Comparison of ENCODE assay signal across 22 cellular contexts in the genomic region with DNA sequence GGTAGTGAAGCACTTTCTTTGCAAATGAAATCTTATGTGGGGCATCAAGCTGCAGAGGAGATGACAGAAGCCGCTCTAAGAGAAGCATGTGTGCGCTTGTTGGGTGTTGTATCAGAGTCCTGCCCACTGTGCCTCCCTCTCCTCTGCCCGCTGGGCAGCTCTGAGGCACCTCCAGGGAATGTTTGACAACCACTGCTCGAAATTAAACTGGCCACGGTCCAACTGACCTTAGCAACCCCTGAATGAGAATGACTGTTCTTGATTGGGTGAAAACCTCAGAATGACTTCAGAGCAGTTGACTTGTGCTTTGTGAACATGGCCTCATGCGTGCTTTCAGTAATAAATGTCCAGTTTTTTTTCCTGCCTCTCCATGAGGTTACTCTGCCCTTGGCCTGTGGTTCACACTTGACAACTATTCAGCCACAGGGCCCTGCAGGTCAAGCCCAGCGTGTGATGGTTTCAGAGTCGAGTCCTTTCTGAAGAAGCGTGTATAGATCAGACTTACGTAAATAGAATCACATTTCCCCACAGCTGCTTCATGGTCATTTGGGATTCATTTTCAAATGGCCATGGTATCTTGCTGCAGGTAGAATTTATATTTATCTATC.
DNase-seq lines count a peak whose midpoint lies in the region; ATAC-seq, FAIRE-seq and TF ChIP-seq lines count a peak whose summit lies in the region.
"Had no signal": no experiment of that assay in that cellular context is flagged by ENCODE, and none has a peak within 500 bp of the region (broad histone marks: within the 10 kb centered on the region; RNA-seq: fewer than 3 reads in every experiment).

No MANE protein-coding gene starts in this region.

- POLR2A ChIA-PET in HCT116 (lab: Charles Lee) (interaction anchor here (1.2 kb wide), 1 partner anchor 35 kb away, joined by 3 read pairs; no protein-coding TSS in a partner anchor), A673 (lab: Charles Lee; ENCODE audit: low non-redundant PET) (no interaction called here)
- POLR2A ChIA-PET in activated CD4-positive, alpha-beta T cell treated with anti-CD3 and anti-CD28 coated beads, Interleukin-2, amount 10 ng/mL, durations not matched to agents 7 days and 5 days (lab: Charles Lee) = no interaction called here

- H3K27ac Mint-ChIP-seq in activated CD4-positive, alpha-beta T cell treated with anti-CD3 and anti-CD28 coated beads, Interleukin-2, amount 10 ng/mL, durations not matched to agents 7 days and 5 days = no peak overlapping the region
- H3K27ac Mint-ChIP-seq: activated CD4-positive, alpha-beta memory T cell treated with anti-CD3 and anti-CD28 coated beads, Interleukin-2, amount 10 ng/mL, durations not matched to agents 7 days and 5 days; activated naive CD8-positive, alpha-beta T cell treated with anti-CD3 and anti-CD28 coated beads for 36 hours; CD4-positive, alpha-beta memory T cell; T-cell had no signal

- no peak for TF ChIP-seq POLR2A in HCT116 (IDR thresholded peaks at IDR 0.05; ENCODE audit: borderline replicate concordance, extremely low read depth, insufficient read depth, insufficient read length)
- no peak for TF ChIP-seq POLR2A in suprapubic skin (IDR thresholded peaks at IDR 0.05)
- TF ChIP-seq POLR2A in GM12891 (IDR thresholded peaks at IDR 0.05; ENCODE audit: low read depth, low read length) = no peak

- H3K4me1 Mint-ChIP-seq in activated CD4-positive, alpha-beta T cell treated with anti-CD3 and anti-CD28 coated beads, Interleukin-2, amount 10 ng/mL, durations not matched to agents 7 days and 5 days = no peaks in the 10 kb centered on the region
- H3K4me1 Mint-ChIP-seq: activated CD4-positive, alpha-beta memory T cell treated with anti-CD3 and anti-CD28 coated beads, Interleukin-2, amount 10 ng/mL, durations not matched to agents 7 days and 5 days; activated naive CD8-positive, alpha-beta T cell treated with anti-CD3 and anti-CD28 coated beads for 36 hours; CD4-positive, alpha-beta memory T cell; T-cell had no signal

- no peaks in the 10 kb centered on the region for H3K27me3 ChIP-seq in HCT116 (ENCODE audit: insufficient read depth, low read length)
- H3K27me3 ChIP-seq in hepatocyte = no peaks in the 10 kb centered on the region
- H3K27me3 ChIP-seq in suprapubic skin = no peaks in the 10 kb centered on the region
- no peaks in the 10 kb centered on the region for H3K27me3 ChIP-seq in A673 (replicated peaks; ENCODE audit: insufficient read depth, low read depth, low read length, poor library complexity)
- H3K27me3 ChIP-seq: pancreas had no signal

- CTCF ChIA-PET in HCT116 (lab: Charles Lee) = no interaction called here
- CTCF ChIA-PET in A673 (lab: Charles Lee) = no interaction called here
- CTCF ChIA-PET in activated CD4-positive, alpha-beta T cell treated with anti-CD3 and anti-CD28 coated beads, Interleukin-2, amount 10 ng/mL, durations not matched to agents 7 days and 5 days (lab: Charles Lee) = no interaction called here

- H3K36me3 Mint-ChIP-seq in activated CD4-positive, alpha-beta T cell treated with anti-CD3 and anti-CD28 coated beads, Interleukin-2, amount 10 ng/mL, durations not matched to agents 7 days and 5 days (ENCODE audit: low read depth) = no peaks in the 10 kb centered on the region
- H3K36me3 Mint-ChIP-seq: activated naive CD8-positive, alpha-beta T cell treated with anti-CD3 and anti-CD28 coated beads for 36 hours; CD4-positive, alpha-beta memory T cell; T-cell had no signal

- H3K9me3 Mint-ChIP-seq in activated CD4-positive, alpha-beta T cell treated with anti-CD3 and anti-CD28 coated beads, Interleukin-2, amount 10 ng/mL, durations not matched to agents 7 days and 5 days = no peaks in the 10 kb centered on the region
- H3K9me3 Mint-ChIP-seq: activated CD4-positive, alpha-beta memory T cell treated with anti-CD3 and anti-CD28 coated beads, Interleukin-2, amount 10 ng/mL, durations not matched to agents 7 days and 5 days; activated naive CD8-positive, alpha-beta T cell treated with anti-CD3 and anti-CD28 coated beads for 36 hours; CD4-positive, alpha-beta memory T cell; T-cell had no signal

- TF ChIP-seq CTCF in HCT116 (IDR thresholded peaks at IDR 0.05 in 2 of 3, conservative IDR thresholded peaks at IDR 0.05 in 1 of 3; ENCODE audit: borderline replicate concordance in 1 of 3, insufficient read depth in 1 of 3, low read depth in 2 of 3, low read length in 2 of 3) (no peak), hepatocyte (IDR thresholded peaks at IDR 0.05; ENCODE audit: poor library complexity) (no peak), suprapubic skin (IDR thresholded peaks at IDR 0.05) (no peak), A673 (conservative IDR thresholded peaks at IDR 0.05; ENCODE audit: low read depth, low read length) (no peak)

- RAD21 ChIA-PET in HCT116 (lab: Charles Lee; ENCODE audit: low non-redundant PET in 1 of 2, low total read pairs in 2 of 2, uncharacterized antibody in 2 of 2, unreplicated experiment in 2 of 2) = no interaction called here

- intact Hi-C loops in HCT116 (cut with micrococcal nuclease) (no loop called here), A673 (cut with micrococcal nuclease; ENCODE audit: unreplicated experiment) (no loop called here)

- H3K4me3 ChIP-seq in HCT116 (replicated peaks in 1 of 2; ENCODE audit: low read depth in 1 of 2, low read length in 2 of 2) (no peak overlapping the region), hepatocyte (no peak overlapping the region), suprapubic skin (no peak overlapping the region), A673 (ENCODE audit: low read depth, low read length, poor library complexity, severe bottlenecking) (no peak overlapping the region)
- H3K4me3 ChIP-seq: pancreas had no signal

- FAIRE-seq in GM12891 (lab: Jason Lieb, UNC) = no peak
- FAIRE-seq: pancreas had no signal

- no peaks in the 10 kb centered on the region for H3K9me3 ChIP-seq in HCT116 (ENCODE audit: control insufficient read depth in 1 of 2, insufficient read depth in 1 of 2, low read depth in 1 of 2, low read length in 2 of 2)
- H3K9me3 ChIP-seq in hepatocyte (ENCODE audit: low read depth) = no peaks in the 10 kb centered on the region
- H3K9me3 ChIP-seq in suprapubic skin = no peaks in the 10 kb centered on the region
- no peaks in the 10 kb centered on the region for H3K9me3 ChIP-seq in A673 (ENCODE audit: low read depth, low read length, poor library complexity, severe bottlenecking)
- H3K9me3 ChIP-seq: pancreas had no signal

- peaks cover 39 to 88% of the 10 kb centered on the region in 2 experiments for H3K4me1 ChIP-seq in HCT116 (ENCODE audit: control insufficient read depth in 1 of 2, insufficient read depth in 2 of 2, low read length in 2 of 2)
- peaks cover 7% of the 10 kb centered on the region for H3K4me1 ChIP-seq in hepatocyte (ENCODE audit: insufficient read depth)
- H3K4me1 ChIP-seq in suprapubic skin = no peaks in the 10 kb centered on the region
- peaks cover 4% of the 10 kb centered on the region for H3K4me1 ChIP-seq in A673 (ENCODE audit: insufficient read depth, low read length, poor library complexity, severe bottlenecking)
- H3K4me1 ChIP-seq: pancreas had no signal

- WGBS in hepatocyte (ENCODE audit: low lambda C conversion rate, missing lambda C conversion rate) = 90% methylated on average over 10 of the region's 10 CpGs
- WGBS in suprapubic skin = 73% methylated on average over 10 of the region's 10 CpGs

- H3K4me3 Mint-ChIP-seq in activated CD4-positive, alpha-beta T cell treated with anti-CD3 and anti-CD28 coated beads, Interleukin-2, amount 10 ng/mL, durations not matched to agents 7 days and 5 days = no peak overlapping the region
- H3K4me3 Mint-ChIP-seq: activated CD4-positive, alpha-beta memory T cell treated with anti-CD3 and anti-CD28 coated beads, Interleukin-2, amount 10 ng/mL, durations not matched to agents 7 days and 5 days; activated naive CD8-positive, alpha-beta T cell treated with anti-CD3 and anti-CD28 coated beads for 36 hours; CD4-positive, alpha-beta memory T cell; T-cell had no signal

- no peaks in the 10 kb centered on the region for H3K9me2 ChIP-seq in HCT116 (ENCODE audit: insufficient read depth)
- H3K9me2 ChIP-seq in hepatocyte (replicated peaks; ENCODE audit: insufficient read depth) = no peaks in the 10 kb centered on the region

- 0 out of 2 replicates have a peak overlapping the region, but pooled peaks have one; percentile 14 for H3K9ac ChIP-seq in HCT116 (ENCODE audit: low read length)

- H3K36me3 ChIP-seq in HCT116 (ENCODE audit: control insufficient read depth in 1 of 2, insufficient read depth in 2 of 2, low read length in 2 of 2) = peaks cover 0 to 16% of the 10 kb centered on the region in 2 experiments; a peak in 1 of 4 replicates
- H3K36me3 ChIP-seq in hepatocyte (replicated peaks; ENCODE audit: insufficient read depth, low read depth) = no peaks in the 10 kb centered on the region
- H3K36me3 ChIP-seq in suprapubic skin = no peaks in the 10 kb centered on the region
- H3K36me3 ChIP-seq in A673 (ENCODE audit: insufficient read depth, low read length, poor library complexity, severe bottlenecking) = no peaks in the 10 kb centered on the region
- H3K36me3 ChIP-seq: pancreas, WERI-Rb-1 had no signal

- TF ChIP-seq EP300 in suprapubic skin (IDR thresholded peaks at IDR 0.05) = no peak

- ATAC-seq in HCT116 = peak; percentile 74
- ATAC-seq: pancreas, T-cell had no signal

- H3K27me3 Mint-ChIP-seq in activated CD4-positive, alpha-beta T cell treated with anti-CD3 and anti-CD28 coated beads, Interleukin-2, amount 10 ng/mL, durations not matched to agents 7 days and 5 days = no peaks in the 10 kb centered on the region
- H3K27me3 Mint-ChIP-seq: activated naive CD8-positive, alpha-beta T cell treated with anti-CD3 and anti-CD28 coated beads for 36 hours had no signal

- H4K20me1 ChIP-seq in HCT116 (ENCODE audit: insufficient read depth) (no peaks in the 10 kb centered on the region), hepatocyte (ENCODE audit: insufficient read depth, poor library complexity, severe bottlenecking) (no peaks in the 10 kb centered on the region)

- BruUV-seq in HCT116 (replicated peaks; lab: Mats Ljungman, UMichigan) = no TSS peak
- no TSS peak for BruUV-seq in A673 (replicated peaks; lab: Mats Ljungman, UMichigan)

- DNase-seq in A172 (ENCODE audit: low spot score) (peak; percentile 54), HCT116 (ENCODE audit: low read depth, low spot score) (peak; percentile 54), amniotic epithelial cell (ENCODE audit: low read depth) (peak; percentile 89), hepatocyte (ENCODE audit: low spot score) (peak; percentile 15), suprapubic skin (ENCODE audit: low spot score in 2 of 2) (no peak), GM12891 (ENCODE audit: insufficient read length, low spot score) (no peak), A673 (ENCODE audit: low spot score) (no peak)
- no peak for DNase-seq in activated CD4-positive, alpha-beta T cell treated with anti-CD3 and anti-CD28 coated beads, Interleukin-2, amount 10 ng/mL, durations not matched to agents 7 days and 5 days
- DNase-seq: activated CD4-positive, alpha-beta memory T cell treated with anti-CD3 and anti-CD28 coated beads, Interleukin-2, amount 10 ng/mL, durations not matched to agents 7 days and 5 days; activated naive CD8-positive, alpha-beta T cell treated with anti-CD3 and anti-CD28 coated beads for 36 hours; activated T-cell treated with anti-CD3 and anti-CD28 coated beads, Interleukin-2, amount 50 U/mL, for 48 hours; CD4-positive, alpha-beta memory T cell; central memory CD4-positive, alpha-beta T cell; effector CD8-positive, alpha-beta T cell; hypothalamus; left ventricle myocardium superior; NCI-H2029 treated with DMSO at 0.1 percent for 48 hours; NCI-H526; pancreas; stimulated activated CD4-positive, alpha-beta T cell treated with anti-CD3 and anti-CD28 coated beads, Interleukin-4, amount 100 ng/mL, for 1 hour; T-cell; WERI-Rb-1 had no signal

- TF ChIP-seq RAD21 in HCT116 (IDR thresholded peaks at IDR 0.05; ENCODE audit: low read depth) = no peak

- H3K79me2 ChIP-seq in HCT116 (ENCODE audit: insufficient read depth, low read length) (peaks cover 90% of the 10 kb centered on the region), hepatocyte (no peaks in the 10 kb centered on the region)

- H2AFZ ChIP-seq in HCT116 (ENCODE audit: low read depth, low read length, poor library complexity, severe bottlenecking) (no peak overlapping the region), hepatocyte (no peak overlapping the region)

- H3K27ac ChIP-seq in HCT116 (ENCODE audit: low read depth, low read length) (peak overlapping the region; percentile 50), hepatocyte (no peak overlapping the region), suprapubic skin (no peak overlapping the region), A673 (ENCODE audit: low read depth, low read length, poor library complexity, severe bottlenecking) (no peak overlapping the region)
- H3K27ac ChIP-seq: pancreas, WERI-Rb-1 had no signal

- H3K4me2 ChIP-seq in HCT116 (ENCODE audit: low read length) (peak overlapping the region; percentile 41), hepatocyte (no peak overlapping the region)

Comparison
In these comparisons a context has a peak if more than half of its experiments do, and no peak if none do; other contexts are left out.
1. DNase-seq: peak in A172 (single experiment), HCT116 (single experiment), amniotic epithelial cell (single experiment) and hepatocyte (single experiment); none in suprapubic skin (0 of 2), GM12891 (single experiment), A673 (single experiment) and activated CD4-positive, alpha-beta T cell treated with anti-CD3 and anti-CD28 coated beads, Interleukin-2, amount 10 ng/mL, durations not matched to agents 7 days and 5 days (single experiment).